1 cellular context compared by ENCODE assay signal in the genomic region with DNA sequence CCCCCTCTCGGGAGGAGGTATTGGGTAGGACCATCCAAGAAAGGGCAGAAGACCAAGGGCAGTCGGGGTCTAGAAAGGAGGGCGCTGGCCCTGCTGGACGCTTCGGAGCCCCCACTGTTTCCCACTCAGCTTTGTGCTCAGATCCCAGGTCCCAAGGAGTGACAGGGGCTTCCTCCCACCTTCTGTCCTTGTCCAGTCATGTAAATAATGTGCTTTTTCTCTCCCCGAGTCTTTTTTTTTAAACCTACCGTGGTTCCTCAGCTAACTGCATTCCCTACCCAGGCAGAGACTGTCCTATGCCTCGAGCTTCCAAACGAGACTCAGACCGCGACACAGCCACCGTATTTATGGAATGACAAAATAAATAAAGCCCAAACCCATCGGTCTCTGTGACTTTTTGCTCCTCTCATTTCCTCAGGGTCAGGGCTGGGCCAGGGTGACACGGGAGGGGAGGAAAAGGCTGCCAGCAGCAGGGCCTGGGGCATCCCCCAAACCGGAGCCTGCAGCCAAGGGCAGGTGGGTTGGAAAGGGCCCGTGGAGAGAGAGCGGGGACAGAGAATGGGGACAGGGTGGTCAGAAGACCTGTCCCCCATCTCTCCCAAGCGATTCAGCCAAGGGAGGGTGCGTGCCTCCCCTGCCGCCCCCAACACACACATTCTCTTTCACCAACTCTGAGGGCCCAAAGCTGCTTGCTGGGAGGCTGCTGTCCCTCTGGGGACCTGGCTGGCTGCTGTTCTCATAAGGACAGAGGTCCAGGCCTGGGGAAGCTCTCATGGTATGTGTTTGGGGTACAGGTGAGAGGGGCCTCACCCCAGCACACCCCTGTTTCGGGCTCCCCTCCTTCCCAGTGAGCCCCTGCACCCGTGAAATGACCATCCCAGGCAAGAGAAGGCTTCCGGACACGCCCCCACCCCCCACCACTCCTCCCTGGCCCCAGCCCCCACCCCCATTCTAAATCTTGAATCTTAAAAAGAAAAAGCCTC.
TF ChIP-seq lines count a peak whose summit lies in the region.

No MANE protein-coding gene starts in this region.

TF ChIP-seq in GM23338, 12 proteins besides CTCF, POLR2A, EP300 and RAD21 (continued from another document):
- TF ChIP-seq, protein P1, sequence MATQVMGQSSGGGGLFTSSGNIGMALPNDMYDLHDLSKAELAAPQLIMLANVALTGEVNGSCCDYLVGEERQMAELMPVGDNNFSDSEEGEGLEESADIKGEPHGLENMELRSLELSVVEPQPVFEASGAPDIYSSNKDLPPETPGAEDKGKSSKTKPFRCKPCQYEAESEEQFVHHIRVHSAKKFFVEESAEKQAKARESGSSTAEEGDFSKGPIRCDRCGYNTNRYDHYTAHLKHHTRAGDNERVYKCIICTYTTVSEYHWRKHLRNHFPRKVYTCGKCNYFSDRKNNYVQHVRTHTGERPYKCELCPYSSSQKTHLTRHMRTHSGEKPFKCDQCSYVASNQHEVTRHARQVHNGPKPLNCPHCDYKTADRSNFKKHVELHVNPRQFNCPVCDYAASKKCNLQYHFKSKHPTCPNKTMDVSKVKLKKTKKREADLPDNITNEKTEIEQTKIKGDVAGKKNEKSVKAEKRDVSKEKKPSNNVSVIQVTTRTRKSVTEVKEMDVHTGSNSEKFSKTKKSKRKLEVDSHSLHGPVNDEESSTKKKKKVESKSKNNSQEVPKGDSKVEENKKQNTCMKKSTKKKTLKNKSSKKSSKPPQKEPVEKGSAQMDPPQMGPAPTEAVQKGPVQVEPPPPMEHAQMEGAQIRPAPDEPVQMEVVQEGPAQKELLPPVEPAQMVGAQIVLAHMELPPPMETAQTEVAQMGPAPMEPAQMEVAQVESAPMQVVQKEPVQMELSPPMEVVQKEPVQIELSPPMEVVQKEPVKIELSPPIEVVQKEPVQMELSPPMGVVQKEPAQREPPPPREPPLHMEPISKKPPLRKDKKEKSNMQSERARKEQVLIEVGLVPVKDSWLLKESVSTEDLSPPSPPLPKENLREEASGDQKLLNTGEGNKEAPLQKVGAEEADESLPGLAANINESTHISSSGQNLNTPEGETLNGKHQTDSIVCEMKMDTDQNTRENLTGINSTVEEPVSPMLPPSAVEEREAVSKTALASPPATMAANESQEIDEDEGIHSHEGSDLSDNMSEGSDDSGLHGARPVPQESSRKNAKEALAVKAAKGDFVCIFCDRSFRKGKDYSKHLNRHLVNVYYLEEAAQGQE (IDR thresholded peaks at IDR 0.05; ENCODE audit: unreplicated experiment), result no peak
- TF ChIP-seq STAT1 (IDR thresholded peaks at IDR 0.05; ENCODE audit: unreplicated experiment) (no peak), EZH2 (IDR thresholded peaks at IDR 0.05; ENCODE audit: low read depth, unreplicated experiment) (no peak), CREB1 (CRISPR knock-in tag; IDR thresholded peaks at IDR 0.05; ENCODE audit: low read depth) (no peak), POLR2AphosphoS5 (IDR thresholded peaks at IDR 0.05; ENCODE audit: low read depth) (no peak), ZNF331 (CRISPR knock-in tag; IDR thresholded peaks at IDR 0.05; ENCODE audit: low read depth) (no peak), ETS1 (IDR thresholded peaks at IDR 0.05) (no peak), ZNF114 (CRISPR knock-in tag; IDR thresholded peaks at IDR 0.05) (no peak), EZH2phosphoT487 (IDR thresholded peaks at IDR 0.05; ENCODE audit: unreplicated experiment) (no peak)
- TF ChIP-seq, protein P2, sequence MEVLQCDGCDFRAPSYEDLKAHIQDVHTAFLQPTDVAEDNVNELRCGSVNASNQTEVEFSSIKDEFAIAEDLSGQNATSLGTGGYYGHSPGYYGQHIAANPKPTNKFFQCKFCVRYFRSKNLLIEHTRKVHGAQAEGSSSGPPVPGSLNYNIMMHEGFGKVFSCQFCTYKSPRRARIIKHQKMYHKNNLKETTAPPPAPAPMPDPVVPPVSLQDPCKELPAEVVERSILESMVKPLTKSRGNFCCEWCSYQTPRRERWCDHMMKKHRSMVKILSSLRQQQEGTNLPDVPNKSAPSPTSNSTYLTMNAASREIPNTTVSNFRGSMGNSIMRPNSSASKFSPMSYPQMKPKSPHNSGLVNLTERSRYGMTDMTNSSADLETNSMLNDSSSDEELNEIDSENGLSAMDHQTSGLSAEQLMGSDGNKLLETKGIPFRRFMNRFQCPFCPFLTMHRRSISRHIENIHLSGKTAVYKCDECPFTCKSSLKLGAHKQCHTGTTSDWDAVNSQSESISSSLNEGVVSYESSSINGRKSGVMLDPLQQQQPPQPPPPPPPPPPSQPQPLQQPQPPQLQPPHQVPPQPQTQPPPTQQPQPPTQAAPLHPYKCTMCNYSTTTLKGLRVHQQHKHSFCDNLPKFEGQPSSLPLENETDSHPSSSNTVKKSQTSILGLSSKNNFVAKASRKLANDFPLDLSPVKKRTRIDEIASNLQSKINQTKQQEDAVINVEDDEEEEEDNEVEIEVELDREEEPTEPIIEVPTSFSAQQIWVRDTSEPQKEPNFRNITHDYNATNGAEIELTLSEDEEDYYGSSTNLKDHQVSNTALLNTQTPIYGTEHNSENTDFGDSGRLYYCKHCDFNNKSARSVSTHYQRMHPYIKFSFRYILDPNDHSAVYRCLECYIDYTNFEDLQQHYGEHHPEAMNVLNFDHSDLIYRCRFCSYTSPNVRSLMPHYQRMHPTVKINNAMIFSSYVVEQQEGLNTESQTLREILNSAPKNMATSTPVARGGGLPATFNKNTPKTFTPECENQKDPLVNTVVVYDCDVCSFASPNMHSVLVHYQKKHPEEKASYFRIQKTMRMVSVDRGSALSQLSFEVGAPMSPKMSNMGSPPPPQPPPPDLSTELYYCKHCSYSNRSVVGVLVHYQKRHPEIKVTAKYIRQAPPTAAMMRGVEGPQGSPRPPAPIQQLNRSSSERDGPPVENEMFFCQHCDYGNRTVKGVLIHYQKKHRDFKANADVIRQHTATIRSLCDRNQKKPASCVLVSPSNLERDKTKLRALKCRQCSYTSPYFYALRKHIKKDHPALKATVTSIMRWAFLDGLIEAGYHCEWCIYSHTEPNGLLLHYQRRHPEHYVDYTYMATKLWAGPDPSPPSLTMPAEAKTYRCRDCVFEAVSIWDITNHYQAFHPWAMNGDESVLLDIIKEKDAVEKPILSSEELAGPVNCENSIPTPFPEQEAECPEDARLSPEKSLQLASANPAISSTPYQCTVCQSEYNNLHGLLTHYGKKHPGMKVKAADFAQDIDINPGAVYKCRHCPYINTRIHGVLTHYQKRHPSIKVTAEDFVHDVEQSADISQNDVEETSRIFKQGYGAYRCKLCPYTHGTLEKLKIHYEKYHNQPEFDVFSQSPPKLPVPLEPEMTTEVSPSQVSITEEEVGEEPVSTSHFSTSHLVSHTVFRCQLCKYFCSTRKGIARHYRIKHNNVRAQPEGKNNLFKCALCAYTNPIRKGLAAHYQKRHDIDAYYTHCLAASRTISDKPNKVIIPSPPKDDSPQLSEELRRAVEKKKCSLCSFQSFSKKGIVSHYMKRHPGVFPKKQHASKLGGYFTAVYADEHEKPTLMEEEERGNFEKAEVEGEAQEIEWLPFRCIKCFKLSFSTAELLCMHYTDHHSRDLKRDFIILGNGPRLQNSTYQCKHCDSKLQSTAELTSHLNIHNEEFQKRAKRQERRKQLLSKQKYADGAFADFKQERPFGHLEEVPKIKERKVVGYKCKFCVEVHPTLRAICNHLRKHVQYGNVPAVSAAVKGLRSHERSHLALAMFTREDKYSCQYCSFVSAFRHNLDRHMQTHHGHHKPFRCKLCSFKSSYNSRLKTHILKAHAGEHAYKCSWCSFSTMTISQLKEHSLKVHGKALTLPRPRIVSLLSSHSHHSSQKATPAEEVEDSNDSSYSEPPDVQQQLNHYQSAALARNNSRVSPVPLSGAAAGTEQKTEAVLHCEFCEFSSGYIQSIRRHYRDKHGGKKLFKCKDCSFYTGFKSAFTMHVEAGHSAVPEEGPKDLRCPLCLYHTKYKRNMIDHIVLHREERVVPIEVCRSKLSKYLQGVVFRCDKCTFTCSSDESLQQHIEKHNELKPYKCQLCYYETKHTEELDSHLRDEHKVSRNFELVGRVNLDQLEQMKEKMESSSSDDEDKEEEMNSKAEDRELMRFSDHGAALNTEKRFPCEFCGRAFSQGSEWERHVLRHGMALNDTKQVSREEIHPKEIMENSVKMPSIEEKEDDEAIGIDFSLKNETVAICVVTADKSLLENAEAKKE (CRISPR knock-in tag; IDR thresholded peaks at IDR 0.05), result no peak
